Comparison of ENCODE assay signal across 8 cellular contexts in genomic region chr19:46016426-46017094, GRCh38. TPM values are rescaled to one million over a fixed set of nuclear protein-coding genes. Genes with fewer than 3 reads are reported as not detected.
DNase-seq lines count a peak whose midpoint lies in the region; ATAC-seq, FAIRE-seq and TF ChIP-seq lines count a peak whose summit lies in the region.

No MANE protein-coding gene starts in this region.

- peaks cover 18 to 40% of the 10 kb centered on the region in 2 donors for H3K36me3 Mint-ChIP-seq in CD14-positive monocyte

- H2AFZ ChIP-seq in smooth muscle cell (ENCODE audit: low read depth), result peak overlapping the region; percentile 51

- FAIRE-seq in H54 (lab: Jason Lieb, UNC), result no peak

- peak overlapping the region; percentile 55 for H3K4me3 ChIP-seq in smooth muscle cell

- H3K27ac Mint-ChIP-seq in CD14-positive monocyte, result peak overlapping the region in 1 of 7 donors; percentile 87

- ATAC-seq in GM21717 (IDR thresholded peaks at IDR 0.05; ENCODE audit: unreplicated experiment), result no peak

- WGBS in smooth muscle cell (ENCODE audit: low lambda C conversion rate), result 3% methylated on average over 46 of the region's 48 CpGs

- no peaks in the 10 kb centered on the region for H3K79me2 ChIP-seq in smooth muscle cell (ENCODE audit: low read depth)

- no peaks in the 10 kb centered on the region for H3K9me3 ChIP-seq in smooth muscle cell (replicated peaks; ENCODE audit: low read depth)

- in situ Hi-C loops in T47D (cut with HindIII; ENCODE audit: low pct_unique_long_range_greater_than_20kb, low sequenced_read_pairs), result no loop called here

- intact Hi-C loops in CD14-positive monocyte (cut with micrococcal nuclease), result loop anchor here in 1 of 2 donors (10.0 kb wide), 1 partner anchor 178 kb away; no protein-coding TSS in a partner anchor

- H4K20me1 ChIP-seq in smooth muscle cell (ENCODE audit: low read depth), result peaks cover 26% of the 10 kb centered on the region

- TF ChIP-seq POLR2A in H54 (IDR thresholded peaks at IDR 0.05; ENCODE audit: low read depth, low read length), result no peak

- TF ChIP-seq CTCF in CD14-positive monocyte (IDR thresholded peaks at IDR 0.05) (peak; percentile 90), VCaP (conservative IDR thresholded peaks at IDR 0.05) (peak; percentile 93), smooth muscle cell (IDR thresholded peaks at IDR 0.05; ENCODE audit: borderline replicate concordance, insufficient read depth, poor library complexity, severe bottlenecking) (peak; percentile 87)

- peaks cover 35 to 60% (median 41%) of the 10 kb centered on the region in 3 donors for H3K27me3 Mint-ChIP-seq in CD14-positive monocyte (ENCODE audit: low read depth in 3 of 3)

- H3K4me3 Mint-ChIP-seq in CD14-positive monocyte, result peak overlapping the region; percentile 92 to 98

- peaks cover 19% of the 10 kb centered on the region for H3K4me1 Mint-ChIP-seq in CD14-positive monocyte

- H3K9ac ChIP-seq in smooth muscle cell (ENCODE audit: low read depth), result no peak overlapping the region

- peak; percentile 70 for DNase-seq in CD14-positive monocyte (ENCODE audit: low spot score)
- peak; percentile 68 for DNase-seq in H54 (ENCODE audit: insufficient read length, low spot score)
- DNase-seq in NCI-H1930 (lab: John Stamatoyannopoulos, UW), result peak; percentile 68 to 87
- peak; percentile 74 to 90 for DNase-seq in T47D (ENCODE audit: low read depth in 1 of 2, low spot score in 1 of 2)
- DNase-seq in iPS-NIHi7 (ENCODE audit: extremely low spot score), result peak; percentile 92
- DNase-seq in smooth muscle cell (lab: John Stamatoyannopoulos, UW; ENCODE audit: unreplicated experiment), result peak; percentile 60

- no peaks in the 10 kb centered on the region for H3K36me3 ChIP-seq in smooth muscle cell (ENCODE audit: low read depth)

- H3K4me1 ChIP-seq in smooth muscle cell (ENCODE audit: low read depth), result peaks cover 4% of the 10 kb centered on the region

- peak overlapping the region; percentile 95 for H3K4me2 ChIP-seq in smooth muscle cell

- H3K27ac ChIP-seq in VCaP (peak overlapping the region; percentile 52), smooth muscle cell (ENCODE audit: low read depth) (no peak overlapping the region)

- peaks cover 37% of the 10 kb centered on the region for H3K27me3 ChIP-seq in smooth muscle cell (ENCODE audit: low read depth)

- H3F3A ChIP-seq in smooth muscle cell (ENCODE audit: low read depth), result no peaks in the 10 kb centered on the region

- H3K9me3 Mint-ChIP-seq in CD14-positive monocyte, result peaks cover 0 to 13% (median 9%) of the 10 kb centered on the region in 7 donors

RNA-seq across cellular contexts. Expression of gene PGLYRP1, which starts 6.3 kb away (rescaled TPM):
- under 1 TPM; 0.36 to 0.39 TPM for polyA plus RNA-seq in CD14-positive monocyte
- not detected in 2 replicates for total RNA-seq in smooth muscle cell
- not detected in 2 replicates for polyA plus RNA-seq in smooth muscle cell

RNA-seq across cellular contexts. Expression of gene CCDC61, which starts 21.3 kb away (rescaled TPM):
- polyA plus RNA-seq in CD14-positive monocyte (1 to 10 TPM; 4.3 to 6.1 TPM), smooth muscle cell (7.0 and 8.3 TPM in 2 replicates)
- total RNA-seq in smooth muscle cell, result 5.3 and 10.0 TPM in 2 replicates

RNA-seq across cellular contexts. Expression of gene IGFL4, which starts 24.2 kb away (rescaled TPM):
- polyA plus RNA-seq in CD14-positive monocyte (not detected), smooth muscle cell (1.0 TPM in 1 of 2 replicates, not detected in the other)
- total RNA-seq in smooth muscle cell, result 0.45 and 0.85 TPM in 2 replicates

RNA-seq across cellular contexts. Expression of gene NOVA2, which starts 42.9 kb away (rescaled TPM):
- polyA plus RNA-seq in CD14-positive monocyte, result not detected
- total RNA-seq in smooth muscle cell, result 0.04 TPM in 2 replicates
- 0.24 TPM in 1 of 2 replicates, not detected in the other for polyA plus RNA-seq in smooth muscle cell
